ENCODE assay signal across 2 cellular contexts in genomic region chr2:126860395-126860794, GRCh38.
TF ChIP-seq lines count a peak whose summit lies in the region.

No MANE protein-coding gene starts in this region.

TF ChIP-seq in A549, 52 proteins besides CTCF, POLR2A, EP300 and RAD21 (continued from another document):
- TF ChIP-seq RFX5 (IDR thresholded peaks at IDR 0.05) (no peak), JUN (IDR thresholded peaks at IDR 0.05) (no peak), PBX3 (IDR thresholded peaks at IDR 0.05) (no peak), BCL3 (IDR thresholded peaks at IDR 0.05) (no peak), SMC3 (IDR thresholded peaks at IDR 0.05) (no peak), ZSCAN20 (CRISPR knock-in tag; IDR thresholded peaks at IDR 0.05) (no peak), KDM5A (IDR thresholded peaks at IDR 0.05) (no peak), EHMT2 (IDR thresholded peaks at IDR 0.05; ENCODE audit: low read depth) (no peak), TP53 (CRISPR knock-in tag; IDR thresholded peaks at IDR 0.05) (no peak)

TF ChIP-seq in K562, 482 proteins besides CTCF, POLR2A, EP300 and RAD21 (continued from another document):
- no peak for TF ChIP-seq PATZ1 (CRISPR knock-in tag; IDR thresholded peaks at IDR 0.05; ENCODE audit: borderline replicate concordance)
- no peak for TF ChIP-seq ZC3H11A (IDR thresholded peaks at IDR 0.05; ENCODE audit: low read depth, low read length)
- no peak for TF ChIP-seq ZNF140 (CRISPR knock-in tag; IDR thresholded peaks at IDR 0.05)
- TF ChIP-seq SLC30A9 (CRISPR knock-in tag; IDR thresholded peaks at IDR 0.05), result no peak
- TF ChIP-seq ERF (CRISPR knock-in tag; IDR thresholded peaks at IDR 0.05), result no peak
- TF ChIP-seq TCF7L2 (IDR thresholded peaks at IDR 0.05; ENCODE audit: low read depth, low read length), result no peak
- no peak for TF ChIP-seq LEF1 (IDR thresholded peaks at IDR 0.05)
- TF ChIP-seq NBN (IDR thresholded peaks at IDR 0.05; ENCODE audit: low read depth), result no peak
- no peak for TF ChIP-seq ZNF395 (CRISPR knock-in tag; IDR thresholded peaks at IDR 0.05)
- no peak for TF ChIP-seq ZBTB17 (CRISPR knock-in tag; IDR thresholded peaks at IDR 0.05)
